ENCODE assay signal across 19 cellular contexts in the genomic region with DNA sequence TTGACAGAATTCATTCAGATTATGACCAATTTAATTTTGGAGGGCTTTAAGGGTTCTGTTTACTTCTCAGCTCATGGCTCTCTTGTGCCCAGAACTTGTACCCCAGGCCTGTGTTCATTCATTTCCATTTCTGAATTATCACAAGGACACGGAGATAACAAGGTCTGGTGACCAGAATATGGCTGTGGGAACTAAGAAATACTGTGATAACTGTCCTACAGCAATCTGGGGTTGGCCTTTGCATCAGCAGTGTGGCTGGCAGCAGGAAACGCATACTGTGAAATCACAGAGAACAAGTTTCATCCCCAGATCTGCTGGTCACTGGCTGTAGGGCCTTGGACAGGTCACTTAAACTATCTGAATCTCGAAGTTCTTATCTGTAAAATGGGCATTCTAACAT.
"Had no signal": no experiment of that assay in that cellular context is flagged by ENCODE, and none has a peak within 500 bp of the region (broad histone marks: within the 10 kb centered on the region; RNA-seq: fewer than 3 reads in every experiment).

No MANE protein-coding gene starts in this region.

- H3K9me3 Mint-ChIP-seq: activated CD8-positive, alpha-beta T cell treated with anti-CD3 and anti-CD28 coated beads for 36 hours; activated naive CD4-positive, alpha-beta T cell treated with anti-CD3 and anti-CD28 coated beads for 36 hours; activated T-cell treated with anti-CD3 and anti-CD28 coated beads, Interleukin-2, amount 50 U/mL, for 4 hours; nephron; stimulated activated naive CD8-positive, alpha-beta T cell treated with anti-CD3 and anti-CD28 coated beads, Interleukin-15, amount 100 ng/mL, for 72 hours; type B pancreatic cell had no signal

- H3K4me3 ChIP-seq: gastrocnemius medialis, suprapubic skin had no signal

- H3K4me1 ChIP-seq: suprapubic skin had no signal

- H3K36me3 Mint-ChIP-seq: brain, type B pancreatic cell had no signal

- H3K27ac ChIP-seq: gastrocnemius medialis, suprapubic skin had no signal

- H3K27me3 ChIP-seq: gastrocnemius medialis, suprapubic skin had no signal

- H3K4me3 Mint-ChIP-seq: activated CD8-positive, alpha-beta T cell treated with anti-CD3 and anti-CD28 coated beads for 36 hours; activated naive CD4-positive, alpha-beta T cell treated with anti-CD3 and anti-CD28 coated beads for 36 hours; activated T-cell treated with anti-CD3 and anti-CD28 coated beads, Interleukin-2, amount 50 U/mL, for 4 hours; brain; nephron; stimulated activated naive CD8-positive, alpha-beta T cell treated with anti-CD3 and anti-CD28 coated beads, Interleukin-15, amount 100 ng/mL, for 72 hours; type B pancreatic cell had no signal

- H3K27ac Mint-ChIP-seq: activated CD8-positive, alpha-beta T cell treated with anti-CD3 and anti-CD28 coated beads for 36 hours; activated naive CD4-positive, alpha-beta T cell treated with anti-CD3 and anti-CD28 coated beads for 36 hours; stimulated activated naive CD8-positive, alpha-beta T cell treated with anti-CD3 and anti-CD28 coated beads, Interleukin-15, amount 100 ng/mL, for 72 hours; type B pancreatic cell had no signal

- H3K27me3 Mint-ChIP-seq: activated CD8-positive, alpha-beta T cell treated with anti-CD3 and anti-CD28 coated beads for 36 hours; stimulated activated naive CD8-positive, alpha-beta T cell treated with anti-CD3 and anti-CD28 coated beads, Interleukin-15, amount 100 ng/mL, for 72 hours; type B pancreatic cell had no signal

- H3K9me3 ChIP-seq: gastrocnemius medialis, suprapubic skin had no signal

- H3K36me3 ChIP-seq: gastrocnemius medialis, suprapubic skin had no signal

- DNase-seq: activated CD4-positive, alpha-beta T cell treated with anti-CD3 and anti-CD28 coated beads for 48 hours; activated CD4-positive, CD25-positive, alpha-beta regulatory T cell; activated CD8-positive, alpha-beta T cell treated with anti-CD3 and anti-CD28 coated beads for 36 hours; activated naive CD4-positive, alpha-beta T cell treated with anti-CD3 and anti-CD28 coated beads for 36 hours; activated T-cell treated with anti-CD3 and anti-CD28 coated beads, Interleukin-2, amount 50 U/mL, for 4 hours; cortex of kidney; gastrocnemius medialis; head of caudate nucleus; occipital lobe; small intestine; stimulated activated CD4-positive, alpha-beta T cell treated with anti-CD3 and anti-CD28 coated beads, Interleukin-15, amount 100 ng/mL, for 24 hours; stimulated activated CD4-positive, alpha-beta T cell treated with anti-CD3 and anti-CD28 coated beads, Interleukin-2, amount 100 ng/mL, for 48 hours; stimulated activated naive CD8-positive, alpha-beta T cell treated with anti-CD3 and anti-CD28 coated beads, Interleukin-15, amount 100 ng/mL, for 72 hours; T1000 had no signal

- H3K4me1 Mint-ChIP-seq: stimulated activated naive CD8-positive, alpha-beta T cell treated with anti-CD3 and anti-CD28 coated beads, Interleukin-15, amount 100 ng/mL, for 72 hours had no signal

- ATAC-seq: activated CD8-positive, alpha-beta T cell treated with anti-CD3 and anti-CD28 coated beads for 36 hours; activated T-cell treated with anti-CD3 and anti-CD28 coated beads, Interleukin-2, amount 50 U/mL, for 4 hours; esophagus mucosa; gastrocnemius medialis; stimulated activated naive CD8-positive, alpha-beta T cell treated with anti-CD3 and anti-CD28 coated beads, Interleukin-15, amount 100 ng/mL, for 72 hours had no signal
